Comparison of ENCODE assay signal across 1 cellular context in the genomic region with DNA sequence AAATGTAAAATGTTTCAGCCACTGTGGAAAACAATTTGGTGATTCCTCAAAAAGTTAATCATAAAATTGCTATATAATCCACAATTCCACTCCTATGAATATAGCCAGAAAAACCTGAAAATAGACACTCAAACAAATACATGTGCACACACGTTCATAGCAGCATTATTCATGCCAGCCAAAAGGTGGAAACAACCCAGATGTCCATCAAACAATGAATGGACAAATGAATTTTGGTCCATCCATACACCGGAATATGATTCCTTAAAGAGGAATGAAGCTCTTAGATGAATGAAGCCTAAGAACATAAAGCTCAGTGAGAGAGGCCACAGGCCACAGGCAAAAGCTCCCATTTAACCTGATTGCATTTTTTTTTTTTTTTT.
TF ChIP-seq lines count a peak whose summit lies in the region.

No MANE protein-coding gene starts in this region.

TF ChIP-seq in GM12878, 131 proteins besides CTCF, POLR2A, EP300 and RAD21 (continued from another document):
- TF ChIP-seq, protein P1, sequence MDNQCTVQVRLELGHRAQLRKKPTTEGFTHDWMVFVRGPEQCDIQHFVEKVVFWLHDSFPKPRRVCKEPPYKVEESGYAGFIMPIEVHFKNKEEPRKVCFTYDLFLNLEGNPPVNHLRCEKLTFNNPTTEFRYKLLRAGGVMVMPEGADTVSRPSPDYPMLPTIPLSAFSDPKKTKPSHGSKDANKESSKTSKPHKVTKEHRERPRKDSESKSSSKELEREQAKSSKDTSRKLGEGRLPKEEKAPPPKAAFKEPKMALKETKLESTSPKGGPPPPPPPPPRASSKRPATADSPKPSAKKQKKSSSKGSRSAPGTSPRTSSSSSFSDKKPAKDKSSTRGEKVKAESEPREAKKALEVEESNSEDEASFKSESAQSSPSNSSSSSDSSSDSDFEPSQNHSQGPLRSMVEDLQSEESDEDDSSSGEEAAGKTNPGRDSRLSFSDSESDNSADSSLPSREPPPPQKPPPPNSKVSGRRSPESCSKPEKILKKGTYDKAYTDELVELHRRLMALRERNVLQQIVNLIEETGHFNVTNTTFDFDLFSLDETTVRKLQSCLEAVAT (IDR thresholded peaks at IDR 0.05): peak; percentile 10; the same call in 1 of the 2 replicates
- TF ChIP-seq, protein P2, sequence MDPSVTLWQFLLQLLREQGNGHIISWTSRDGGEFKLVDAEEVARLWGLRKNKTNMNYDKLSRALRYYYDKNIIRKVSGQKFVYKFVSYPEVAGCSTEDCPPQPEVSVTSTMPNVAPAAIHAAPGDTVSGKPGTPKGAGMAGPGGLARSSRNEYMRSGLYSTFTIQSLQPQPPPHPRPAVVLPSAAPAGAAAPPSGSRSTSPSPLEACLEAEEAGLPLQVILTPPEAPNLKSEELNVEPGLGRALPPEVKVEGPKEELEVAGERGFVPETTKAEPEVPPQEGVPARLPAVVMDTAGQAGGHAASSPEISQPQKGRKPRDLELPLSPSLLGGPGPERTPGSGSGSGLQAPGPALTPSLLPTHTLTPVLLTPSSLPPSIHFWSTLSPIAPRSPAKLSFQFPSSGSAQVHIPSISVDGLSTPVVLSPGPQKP (IDR thresholded peaks at IDR 0.05; ENCODE audit: low read depth, low read length): no peak
- no peak for TF ChIP-seq NBN (IDR thresholded peaks at IDR 0.05)
- TF ChIP-seq SPI1 (IDR thresholded peaks at IDR 0.05; ENCODE audit: borderline replicate concordance, insufficient read depth, low read depth, low read length): no peak
- TF ChIP-seq, protein P3, sequence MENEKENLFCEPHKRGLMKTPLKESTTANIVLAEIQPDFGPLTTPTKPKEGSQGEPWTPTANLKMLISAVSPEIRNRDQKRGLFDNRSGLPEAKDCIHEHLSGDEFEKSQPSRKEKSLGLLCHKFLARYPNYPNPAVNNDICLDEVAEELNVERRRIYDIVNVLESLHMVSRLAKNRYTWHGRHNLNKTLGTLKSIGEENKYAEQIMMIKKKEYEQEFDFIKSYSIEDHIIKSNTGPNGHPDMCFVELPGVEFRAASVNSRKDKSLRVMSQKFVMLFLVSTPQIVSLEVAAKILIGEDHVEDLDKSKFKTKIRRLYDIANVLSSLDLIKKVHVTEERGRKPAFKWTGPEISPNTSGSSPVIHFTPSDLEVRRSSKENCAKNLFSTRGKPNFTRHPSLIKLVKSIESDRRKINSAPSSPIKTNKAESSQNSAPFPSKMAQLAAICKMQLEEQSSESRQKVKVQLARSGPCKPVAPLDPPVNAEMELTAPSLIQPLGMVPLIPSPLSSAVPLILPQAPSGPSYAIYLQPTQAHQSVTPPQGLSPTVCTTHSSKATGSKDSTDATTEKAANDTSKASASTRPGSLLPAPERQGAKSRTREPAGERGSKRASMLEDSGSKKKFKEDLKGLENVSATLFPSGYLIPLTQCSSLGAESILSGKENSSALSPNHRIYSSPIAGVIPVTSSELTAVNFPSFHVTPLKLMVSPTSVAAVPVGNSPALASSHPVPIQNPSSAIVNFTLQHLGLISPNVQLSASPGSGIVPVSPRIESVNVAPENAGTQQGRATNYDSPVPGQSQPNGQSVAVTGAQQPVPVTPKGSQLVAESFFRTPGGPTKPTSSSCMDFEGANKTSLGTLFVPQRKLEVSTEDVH (IDR thresholded peaks at IDR 0.05; ENCODE audit: low read depth, partially characterized antibody): no peak
- TF ChIP-seq, protein P4, sequence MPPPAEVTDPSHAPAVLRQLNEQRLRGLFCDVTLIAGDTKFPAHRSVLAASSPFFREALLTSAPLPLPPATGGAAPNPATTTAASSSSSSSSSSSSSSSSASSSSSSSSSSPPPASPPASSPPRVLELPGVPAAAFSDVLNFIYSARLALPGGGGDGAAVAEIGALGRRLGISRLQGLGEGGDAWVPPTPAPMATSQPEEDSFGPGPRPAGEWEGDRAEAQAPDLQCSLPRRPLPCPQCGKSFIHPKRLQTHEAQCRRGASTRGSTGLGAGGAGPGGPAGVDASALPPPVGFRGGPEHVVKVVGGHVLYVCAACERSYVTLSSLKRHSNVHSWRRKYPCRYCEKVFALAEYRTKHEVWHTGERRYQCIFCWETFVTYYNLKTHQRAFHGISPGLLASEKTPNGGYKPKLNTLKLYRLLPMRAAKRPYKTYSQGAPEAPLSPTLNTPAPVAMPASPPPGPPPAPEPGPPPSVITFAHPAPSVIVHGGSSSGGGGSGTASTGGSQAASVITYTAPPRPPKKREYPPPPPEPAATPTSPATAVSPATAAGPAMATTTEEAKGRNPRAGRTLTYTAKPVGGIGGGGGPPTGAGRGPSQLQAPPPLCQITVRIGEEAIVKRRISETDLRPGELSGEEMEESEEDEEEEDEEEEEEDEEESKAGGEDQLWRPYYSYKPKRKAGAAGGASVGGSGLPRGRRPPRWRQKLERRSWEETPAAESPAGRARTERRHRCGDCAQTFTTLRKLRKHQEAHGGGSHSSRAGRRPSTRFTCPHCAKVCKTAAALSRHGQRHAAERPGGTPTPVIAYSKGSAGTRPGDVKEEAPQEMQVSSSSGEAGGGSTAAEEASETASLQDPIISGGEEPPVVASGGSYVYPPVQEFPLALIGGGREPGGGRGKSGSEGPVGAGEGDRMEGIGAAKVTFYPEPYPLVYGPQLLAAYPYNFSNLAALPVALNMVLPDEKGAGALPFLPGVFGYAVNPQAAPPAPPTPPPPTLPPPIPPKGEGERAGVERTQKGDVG (CRISPR knock-in tag; IDR thresholded peaks at IDR 0.05): no peak
TF ChIP-seq in GM12878: peak in this region for 4.
